Comparison of ENCODE assay signal across 30 cellular contexts in genomic region chr17:51347851-51348584, GRCh38.
"Had no signal": no experiment of that assay in that cellular context is flagged by ENCODE, and none has a peak within 500 bp of the region (broad histone marks: within the 10 kb centered on the region; RNA-seq: fewer than 3 reads in every experiment).

No MANE protein-coding gene starts in this region.

- H3K27me3 ChIP-seq: adrenal gland, brain microvascular endothelial cell, esophagus squamous epithelium had no signal

- ATAC-seq: activated CD4-positive, CD25-positive, alpha-beta regulatory T cell treated with anti-CD3 and anti-CD28 coated beads, Interleukin-2, amount 50 U/mL, for 24 hours; left cardiac atrium; left ventricle myocardium superior; sciatic nerve; stimulated activated effector memory CD8-positive, alpha-beta T cell treated with anti-CD3 and anti-CD28 coated beads, Interleukin-12 subunit alpha, Interleukin-12 subunit beta, amount 100 ng/mL, for 72 hours; stimulated activated naive CD8-positive, alpha-beta T cell treated with anti-CD3 and anti-CD28 coated beads, Interleukin-15, amount 100 ng/mL, for 72 hours had no signal

- H3K4me1 ChIP-seq: adrenal gland, prostate gland had no signal

- DNase-seq: activated CD4-positive, alpha-beta T cell treated with anti-CD3 and anti-CD28 coated beads for 48 hours; activated CD4-positive, alpha-beta T cell treated with anti-CD3 and anti-CD28 coated beads, Interleukin-2, amount 50 U/mL, for 48 hours; activated CD8-positive, alpha-beta memory T cell treated with anti-CD3 and anti-CD28 coated beads for 24 hours; activated effector memory CD4-positive, alpha-beta T cell treated with Interleukin-2 at 50 U/mL for 16 hours; activated naive CD4-positive, alpha-beta T cell treated with anti-CD3 and anti-CD28 coated beads for 36 hours; activated naive CD8-positive, alpha-beta T cell treated with anti-CD3 and anti-CD28 coated beads for 36 hours; adrenal gland; brain microvascular endothelial cell; dermis blood vessel endothelial cell; effector CD8-positive, alpha-beta T cell; esophagus squamous epithelium; glutamatergic neuron; islet precursor cell; left cardiac atrium; left ventricle myocardium superior; naive B cell; nephron progenitor cell; retina; small intestine; stimulated activated CD4-positive, alpha-beta T cell treated with anti-CD3 and anti-CD28 coated beads, Interleukin-4, amount 100 ng/mL, for 24 hours; stimulated activated naive CD8-positive, alpha-beta T cell treated with anti-CD3 and anti-CD28 coated beads, Interleukin-15, amount 100 ng/mL, for 72 hours; T-helper 9 cell; tibial artery; WERI-Rb-1 had no signal

- H3K27ac ChIP-seq: adrenal gland, brain microvascular endothelial cell, epithelial cell of prostate, esophagus squamous epithelium, neutrophil, prostate gland, tibial artery, WERI-Rb-1 had no signal
